In genomic region chr2:150479075-150479915, GRCh38 we compare ENCODE assay signal across 13 cellular contexts. TPM values are rescaled to one million over a fixed set of nuclear protein-coding genes. Genes with fewer than 3 reads are reported as not detected.
DNase-seq lines count a peak whose midpoint lies in the region; ATAC-seq, FAIRE-seq and TF ChIP-seq lines count a peak whose summit lies in the region.
"Had no signal": no experiment of that assay in that cellular context is flagged by ENCODE, and none has a peak within 500 bp of the region (broad histone marks: within the 10 kb centered on the region; RNA-seq: fewer than 3 reads in every experiment).

No MANE protein-coding gene starts in this region.

- H3K9me3 ChIP-seq in heart right ventricle (no peaks in the 10 kb centered on the region), keratinocyte (ENCODE audit: control insufficient read depth, low read depth, low read length) (no peaks in the 10 kb centered on the region), upper lobe of right lung (no peaks in the 10 kb centered on the region)
- H3K9me3 ChIP-seq: ovary had no signal

- H3K27me3 ChIP-seq in heart right ventricle (peaks cover 0 to 3% (median 0%) of the 10 kb centered on the region in 7 donors), keratinocyte (ENCODE audit: control insufficient read depth, extremely low read depth, insufficient read depth, low read length) (no peaks in the 10 kb centered on the region), upper lobe of right lung (no peaks in the 10 kb centered on the region)
- H3K27me3 ChIP-seq: ovary had no signal

- H3K9ac ChIP-seq in keratinocyte (ENCODE audit: control insufficient read depth, extremely low read depth, insufficient read depth, low read length): peak overlapping the region; percentile 84

- intact Hi-C loops in heart right ventricle (cut with DNase I) (loop anchor here in 1 of 10 donors (10.0 kb wide), 1 partner anchor 194 kb away; no protein-coding TSS in a partner anchor), Right ventricle myocardium inferior (cut with DNase I) (no loop called here), MCF 10A (cut with micrococcal nuclease) (loop anchor here (5.0 kb wide), 1 partner anchor 487 kb away; no protein-coding TSS in a partner anchor), upper lobe of right lung (cut with DNase I) (no loop called here), posterior cingulate gyrus (cut with DNase I) (no loop called here)

- peaks cover 14 to 100% (median 93%) of the 10 kb centered on the region in 9 donors for H3K4me1 ChIP-seq in heart right ventricle
- peaks cover 93% of the 10 kb centered on the region for H3K4me1 ChIP-seq in keratinocyte (ENCODE audit: control insufficient read depth, extremely low read depth, insufficient read depth, low read length)
- peaks cover 26% of the 10 kb centered on the region for H3K4me1 ChIP-seq in upper lobe of right lung

- H3K4me1 Mint-ChIP-seq in MCF 10A (ENCODE audit: insufficient read depth, unreplicated experiment): peaks cover 82% of the 10 kb centered on the region

- FAIRE-seq in keratinocyte (lab: Jason Lieb, UNC): peak; percentile 94
- FAIRE-seq: kidney had no signal

- H3K27me3 Mint-ChIP-seq in MCF 10A (ENCODE audit: insufficient read depth, unreplicated experiment): no peaks in the 10 kb centered on the region

- dilution Hi-C loops in keratinocyte (cut with MboI; ENCODE audit: extremely low pct_ligation_motif_present, low sequenced_read_pairs): no loop called here

- no TSS peak for BruUV-seq in MCF 10A (replicated peaks; lab: Mats Ljungman, UMichigan)

- ATAC-seq in heart right ventricle: no peak
- no peak for ATAC-seq in Right ventricle myocardium inferior
- peak; percentile 22 for ATAC-seq in upper lobe of right lung
- ATAC-seq: activated CD8-positive, alpha-beta T cell treated with anti-CD3 and anti-CD28 coated beads, Interleukin-2, amount 10 ng/mL, durations not matched to agents 7 days and 5 days had no signal

- WGBS in heart right ventricle, 2 donors: 41 to 56% methylated on average over 3 of the region's 3 CpGs

- H3K79me2 ChIP-seq in keratinocyte (ENCODE audit: control insufficient read depth, insufficient read depth, low read length): peaks cover 85% of the 10 kb centered on the region

- POLR2A ChIA-PET in MCF 10A (lab: Yijun Ruan, JAX): interaction anchor here (0.5 to 9.4 kb wide), 36 partner anchors 7 to 893 kb away, joined by 3 to 106 read pairs (median 4); partner anchors contain the start of gene MMADHC

- no peaks in the 10 kb centered on the region for H3K9me1 ChIP-seq in keratinocyte (ENCODE audit: control insufficient read depth, extremely low read depth, insufficient read depth, low read length)

- H3K36me3 ChIP-seq in heart right ventricle (peaks cover 0 to 10% (median 0%) of the 10 kb centered on the region in 9 donors), keratinocyte (ENCODE audit: control insufficient read depth in 2 of 2, extremely low read depth in 1 of 2, insufficient read depth in 2 of 2, low read length in 2 of 2) (peaks cover 14 to 31% of the 10 kb centered on the region in 2 experiments), upper lobe of right lung (no peaks in the 10 kb centered on the region)
- H3K36me3 ChIP-seq: ovary had no signal

- peaks cover 63% of the 10 kb centered on the region for H3K36me3 Mint-ChIP-seq in MCF 10A (ENCODE audit: insufficient read depth, unreplicated experiment)

- CTCF ChIA-PET in MCF 10A (lab: Yijun Ruan, JAX): interaction anchor here (0.9 to 1.5 kb wide), 6 partner anchors 107 to 760 kb away, joined by 3 to 8 read pairs (median 4); no protein-coding TSS in a partner anchor

- no peak overlapping the region for H2AFZ ChIP-seq in keratinocyte (ENCODE audit: control insufficient read depth, low read length)

- no peak for TF ChIP-seq CTCF in heart right ventricle (IDR thresholded peaks at IDR 0.05)
- TF ChIP-seq CTCF in MCF 10A (IDR thresholded peaks at IDR 0.05; ENCODE audit: unreplicated experiment): no peak
- no peak for TF ChIP-seq CTCF in keratinocyte (optimal IDR thresholded peaks at IDR 0.05 in 1 of 3, IDR thresholded peaks at IDR 0.05 in 1 of 3, conservative IDR thresholded peaks at IDR 0.05 in 1 of 3; ENCODE audit: extremely low read depth in 1 of 3, insufficient read depth in 2 of 3, low read length in 3 of 3)
- no peak for TF ChIP-seq CTCF in upper lobe of right lung (IDR thresholded peaks at IDR 0.05)

- no peaks in the 10 kb centered on the region for H3K9me3 Mint-ChIP-seq in MCF 10A (ENCODE audit: unreplicated experiment)

- H3K4me3 Mint-ChIP-seq in MCF 10A (ENCODE audit: unreplicated experiment): peak overlapping the region; percentile 67
- H3K4me3 Mint-ChIP-seq: activated CD8-positive, alpha-beta T cell treated with anti-CD3 and anti-CD28 coated beads, Interleukin-2, amount 10 ng/mL, durations not matched to agents 7 days and 5 days had no signal

- H3K4me2 ChIP-seq in keratinocyte (ENCODE audit: control insufficient read depth, extremely low read depth, insufficient read depth, low read depth, low read length): peak overlapping the region; percentile 91

- H3K27ac ChIP-seq in heart right ventricle: peak overlapping the region in 8 of 10 donors; percentile 16 to 97 (median 95)
- H3K27ac ChIP-seq in keratinocyte (ENCODE audit: control insufficient read depth, insufficient read depth, low read length): peak overlapping the region; percentile 99
- H3K27ac ChIP-seq in upper lobe of right lung: peak overlapping the region; percentile 8
- H3K27ac ChIP-seq: ovary had no signal

- peak overlapping the region; percentile 97 for H3K27ac Mint-ChIP-seq in MCF 10A (ENCODE audit: low read depth, unreplicated experiment)
- H3K27ac Mint-ChIP-seq: activated CD8-positive, alpha-beta T cell treated with anti-CD3 and anti-CD28 coated beads, Interleukin-2, amount 10 ng/mL, durations not matched to agents 7 days and 5 days had no signal

- no peak for DNase-seq in heart right ventricle
- no peak for DNase-seq in Right ventricle myocardium inferior (ENCODE audit: missing footprints)
- peak; percentile 86 for DNase-seq in MCF 10A (ENCODE audit: unreplicated experiment)
- DNase-seq in keratinocyte (ENCODE audit: low read depth, low spot score): peak; percentile 83
- DNase-seq in upper lobe of right lung: no peak
- no peak for DNase-seq in GM19240 (ENCODE audit: insufficient read length, low spot score)
- DNase-seq in posterior cingulate gyrus: no peak
- DNase-seq in activated CD4-positive, alpha-beta T cell treated with anti-CD3 and anti-CD28 coated beads for 1 hour: no peak
- DNase-seq: 8988T; activated CD8-positive, alpha-beta T cell treated with anti-CD3 and anti-CD28 coated beads, Interleukin-2, amount 10 ng/mL, durations not matched to agents 7 days and 5 days; Kasumi-1; kidney; ovary had no signal

- H3K4me3 ChIP-seq in heart right ventricle (peak overlapping the region in 1 of 10 donors; percentile 11), keratinocyte (ENCODE audit: control insufficient read depth in 2 of 3, extremely low read depth in 1 of 3, insufficient read depth in 2 of 3, low read depth in 1 of 3, low read length in 3 of 3) (peak overlapping the region; percentile 8 to 68 (median 64)), upper lobe of right lung (no peak overlapping the region)
- H3K4me3 ChIP-seq: ovary had no signal

- H4K20me1 ChIP-seq in keratinocyte (ENCODE audit: control insufficient read depth, extremely low read depth, insufficient read depth, low read length): peaks cover 6% of the 10 kb centered on the region

RNA-seq across cellular contexts. Expression of gene RND3, which starts 8.2 kb away (rescaled TPM):
- total RNA-seq in heart right ventricle (10 to 100 TPM; 20.7 to 74.3 (median 41.0) TPM), Right ventricle myocardium inferior (22.1 TPM), MCF 10A (2022) (158 and 182 TPM in 2 replicates), upper lobe of right lung (32.6 TPM)
- polyA plus RNA-seq in heart right ventricle (10 to 100 TPM; 15.4 to 22.3 TPM), keratinocyte (73.4 to 298 TPM (median 202 TPM) in 3 replicates)
- 1,211 TPM for polyA plus RNA-seq in keratinocyte (2011; ENCODE audit: low read depth)
- polyA plus RNA-seq in keratinocyte (2011; cell fraction: cytosol; rRNA removed): 95.0 and 179 TPM in 2 replicates
- 415 and 426 TPM in 2 replicates for polyA plus RNA-seq in keratinocyte (2011; cell fraction: nucleus; rRNA removed)
- 72.3 and 220 TPM in 2 replicates for polyA plus RNA-seq in keratinocyte (2012; ENCODE audit: low replicate concordance)
- polyA minus RNA-seq in keratinocyte: 78.5 to 330 TPM (median 235 TPM) in 3 replicates
- polyA minus RNA-seq in keratinocyte (2011; cell fraction: cytosol; rRNA and poly(A)+ RNA removed): 71.2 TPM
- 124 and 484 TPM in 2 replicates for polyA minus RNA-seq in keratinocyte (2011; cell fraction: nucleus; rRNA and poly(A)+ RNA removed)
- total RNA-seq: activated CD8-positive, alpha-beta T cell treated with anti-CD3 and anti-CD28 coated beads, Interleukin-2, amount 10 ng/mL, durations not matched to agents 7 days and 5 days had no signal

Comparison
In these comparisons a context has a peak if more than half of its experiments do, and no peak if none do; other contexts are left out.
1. DNase-seq: peak in MCF 10A (single experiment) and keratinocyte (single experiment); none in heart right ventricle (0 of 2), Right ventricle myocardium inferior (single experiment), upper lobe of right lung (single experiment), GM19240 (single experiment), posterior cingulate gyrus (0 of 10) and activated CD4-positive, alpha-beta T cell treated with anti-CD3 and anti-CD28 coated beads for 1 hour (single experiment).
2. H3K27ac ChIP-seq: peak in every context shown above with its lines; median percentile 99 in keratinocyte; 95 in heart right ventricle; 8 in upper lobe of right lung.